In the genomic region with DNA sequence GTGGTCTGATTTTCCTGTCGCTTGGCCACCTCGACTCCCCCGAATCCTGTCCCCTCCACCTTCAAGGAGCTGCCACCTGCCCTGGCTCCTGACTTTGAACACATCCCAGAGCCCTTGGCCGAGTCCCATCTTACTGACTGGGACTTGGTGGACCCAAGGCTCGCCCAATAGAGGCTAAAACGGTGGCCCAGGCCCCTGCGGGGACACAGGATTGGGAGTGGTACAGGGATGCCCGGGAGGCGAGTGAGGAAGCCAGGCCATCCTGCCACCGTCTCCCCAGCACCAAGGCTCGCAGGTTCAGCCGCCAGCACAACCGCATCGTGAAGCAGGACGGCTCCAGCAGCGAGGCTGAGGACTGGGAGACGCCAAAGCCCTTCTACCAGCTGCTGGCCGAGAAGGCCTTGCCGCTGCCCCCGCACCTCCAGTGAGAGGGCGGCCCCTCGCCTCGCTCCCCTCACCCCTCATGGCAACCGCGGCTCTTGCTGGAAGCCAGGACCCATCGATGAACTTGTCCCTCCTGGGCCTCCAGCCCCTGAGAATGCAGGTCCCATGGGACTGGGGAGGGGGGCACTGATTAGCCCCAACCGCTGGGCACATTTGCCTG, we compare ENCODE assay signal across 1 cellular context.
TF ChIP-seq lines count a peak whose summit lies in the region.

No MANE protein-coding gene starts in this region.

TF ChIP-seq in H1, 55 proteins besides CTCF, POLR2A, EP300 and RAD21:
- TF ChIP-seq ZNF274 (IDR thresholded peaks at IDR 0.05; ENCODE audit: borderline replicate concordance, extremely low read depth, low read length) (no peak), JUN (IDR thresholded peaks at IDR 0.05; ENCODE audit: low read depth, low read length) (no peak), KDM5A (IDR thresholded peaks at IDR 0.05; ENCODE audit: low read length) (no peak), RBBP5 (IDR thresholded peaks at IDR 0.05; ENCODE audit: borderline replicate concordance, low read depth, low read length) (no peak), PHF8 (conservative IDR thresholded peaks at IDR 0.05; ENCODE audit: low read depth, low read length) (no peak), TAF1 (IDR thresholded peaks at IDR 0.05; ENCODE audit: low read depth, low read length) (no peak), RXRA (IDR thresholded peaks at IDR 0.05; ENCODE audit: insufficient read depth, low read depth, low read length) (no peak), TAF7 (optimal IDR thresholded peaks at IDR 0.05; ENCODE audit: borderline replicate concordance, low read depth, low read length) (no peak), NANOG (IDR thresholded peaks at IDR 0.05; ENCODE audit: insufficient read depth, low read depth, low read length, poor library complexity, severe bottlenecking) (no peak), SUZ12 (IDR thresholded peaks at IDR 0.05; ENCODE audit: low read length) (no peak), EZH2 (IDR thresholded peaks at IDR 0.05; ENCODE audit: low read depth, low read length, severe bottlenecking) (no peak), SRF (IDR thresholded peaks at IDR 0.05; ENCODE audit: low read depth, low read length) (no peak), POLR2AphosphoS5 (IDR thresholded peaks at IDR 0.05; ENCODE audit: low read depth, low read length) (no peak), SP1 (IDR thresholded peaks at IDR 0.05; ENCODE audit: low read depth, low read length) (no peak), POU5F1 (IDR thresholded peaks at IDR 0.05; ENCODE audit: low read depth, low read length) (no peak), CTBP2 (IDR thresholded peaks at IDR 0.05; ENCODE audit: borderline replicate concordance, insufficient read depth, insufficient read length, low read length) (no peak)
- TF ChIP-seq, protein P1, sequence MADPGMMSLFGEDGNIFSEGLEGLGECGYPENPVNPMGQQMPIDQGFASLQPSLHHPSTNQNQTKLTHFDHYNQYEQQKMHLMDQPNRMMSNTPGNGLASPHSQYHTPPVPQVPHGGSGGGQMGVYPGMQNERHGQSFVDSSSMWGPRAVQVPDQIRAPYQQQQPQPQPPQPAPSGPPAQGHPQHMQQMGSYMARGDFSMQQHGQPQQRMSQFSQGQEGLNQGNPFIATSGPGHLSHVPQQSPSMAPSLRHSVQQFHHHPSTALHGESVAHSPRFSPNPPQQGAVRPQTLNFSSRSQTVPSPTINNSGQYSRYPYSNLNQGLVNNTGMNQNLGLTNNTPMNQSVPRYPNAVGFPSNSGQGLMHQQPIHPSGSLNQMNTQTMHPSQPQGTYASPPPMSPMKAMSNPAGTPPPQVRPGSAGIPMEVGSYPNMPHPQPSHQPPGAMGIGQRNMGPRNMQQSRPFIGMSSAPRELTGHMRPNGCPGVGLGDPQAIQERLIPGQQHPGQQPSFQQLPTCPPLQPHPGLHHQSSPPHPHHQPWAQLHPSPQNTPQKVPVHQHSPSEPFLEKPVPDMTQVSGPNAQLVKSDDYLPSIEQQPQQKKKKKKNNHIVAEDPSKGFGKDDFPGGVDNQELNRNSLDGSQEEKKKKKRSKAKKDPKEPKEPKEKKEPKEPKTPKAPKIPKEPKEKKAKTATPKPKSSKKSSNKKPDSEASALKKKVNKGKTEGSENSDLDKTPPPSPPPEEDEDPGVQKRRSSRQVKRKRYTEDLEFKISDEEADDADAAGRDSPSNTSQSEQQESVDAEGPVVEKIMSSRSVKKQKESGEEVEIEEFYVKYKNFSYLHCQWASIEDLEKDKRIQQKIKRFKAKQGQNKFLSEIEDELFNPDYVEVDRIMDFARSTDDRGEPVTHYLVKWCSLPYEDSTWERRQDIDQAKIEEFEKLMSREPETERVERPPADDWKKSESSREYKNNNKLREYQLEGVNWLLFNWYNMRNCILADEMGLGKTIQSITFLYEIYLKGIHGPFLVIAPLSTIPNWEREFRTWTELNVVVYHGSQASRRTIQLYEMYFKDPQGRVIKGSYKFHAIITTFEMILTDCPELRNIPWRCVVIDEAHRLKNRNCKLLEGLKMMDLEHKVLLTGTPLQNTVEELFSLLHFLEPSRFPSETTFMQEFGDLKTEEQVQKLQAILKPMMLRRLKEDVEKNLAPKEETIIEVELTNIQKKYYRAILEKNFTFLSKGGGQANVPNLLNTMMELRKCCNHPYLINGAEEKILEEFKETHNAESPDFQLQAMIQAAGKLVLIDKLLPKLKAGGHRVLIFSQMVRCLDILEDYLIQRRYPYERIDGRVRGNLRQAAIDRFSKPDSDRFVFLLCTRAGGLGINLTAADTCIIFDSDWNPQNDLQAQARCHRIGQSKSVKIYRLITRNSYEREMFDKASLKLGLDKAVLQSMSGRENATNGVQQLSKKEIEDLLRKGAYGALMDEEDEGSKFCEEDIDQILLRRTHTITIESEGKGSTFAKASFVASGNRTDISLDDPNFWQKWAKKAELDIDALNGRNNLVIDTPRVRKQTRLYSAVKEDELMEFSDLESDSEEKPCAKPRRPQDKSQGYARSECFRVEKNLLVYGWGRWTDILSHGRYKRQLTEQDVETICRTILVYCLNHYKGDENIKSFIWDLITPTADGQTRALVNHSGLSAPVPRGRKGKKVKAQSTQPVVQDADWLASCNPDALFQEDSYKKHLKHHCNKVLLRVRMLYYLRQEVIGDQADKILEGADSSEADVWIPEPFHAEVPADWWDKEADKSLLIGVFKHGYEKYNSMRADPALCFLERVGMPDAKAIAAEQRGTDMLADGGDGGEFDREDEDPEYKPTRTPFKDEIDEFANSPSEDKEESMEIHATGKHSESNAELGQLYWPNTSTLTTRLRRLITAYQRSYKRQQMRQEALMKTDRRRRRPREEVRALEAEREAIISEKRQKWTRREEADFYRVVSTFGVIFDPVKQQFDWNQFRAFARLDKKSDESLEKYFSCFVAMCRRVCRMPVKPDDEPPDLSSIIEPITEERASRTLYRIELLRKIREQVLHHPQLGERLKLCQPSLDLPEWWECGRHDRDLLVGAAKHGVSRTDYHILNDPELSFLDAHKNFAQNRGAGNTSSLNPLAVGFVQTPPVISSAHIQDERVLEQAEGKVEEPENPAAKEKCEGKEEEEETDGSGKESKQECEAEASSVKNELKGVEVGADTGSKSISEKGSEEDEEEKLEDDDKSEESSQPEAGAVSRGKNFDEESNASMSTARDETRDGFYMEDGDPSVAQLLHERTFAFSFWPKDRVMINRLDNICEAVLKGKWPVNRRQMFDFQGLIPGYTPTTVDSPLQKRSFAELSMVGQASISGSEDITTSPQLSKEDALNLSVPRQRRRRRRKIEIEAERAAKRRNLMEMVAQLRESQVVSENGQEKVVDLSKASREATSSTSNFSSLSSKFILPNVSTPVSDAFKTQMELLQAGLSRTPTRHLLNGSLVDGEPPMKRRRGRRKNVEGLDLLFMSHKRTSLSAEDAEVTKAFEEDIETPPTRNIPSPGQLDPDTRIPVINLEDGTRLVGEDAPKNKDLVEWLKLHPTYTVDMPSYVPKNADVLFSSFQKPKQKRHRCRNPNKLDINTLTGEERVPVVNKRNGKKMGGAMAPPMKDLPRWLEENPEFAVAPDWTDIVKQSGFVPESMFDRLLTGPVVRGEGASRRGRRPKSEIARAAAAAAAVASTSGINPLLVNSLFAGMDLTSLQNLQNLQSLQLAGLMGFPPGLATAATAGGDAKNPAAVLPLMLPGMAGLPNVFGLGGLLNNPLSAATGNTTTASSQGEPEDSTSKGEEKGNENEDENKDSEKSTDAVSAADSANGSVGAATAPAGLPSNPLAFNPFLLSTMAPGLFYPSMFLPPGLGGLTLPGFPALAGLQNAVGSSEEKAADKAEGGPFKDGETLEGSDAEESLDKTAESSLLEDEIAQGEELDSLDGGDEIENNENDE (IDR thresholded peaks at IDR 0.05; ENCODE audit: insufficient replicate concordance, low read length): no peak
- TF ChIP-seq, protein P2, sequence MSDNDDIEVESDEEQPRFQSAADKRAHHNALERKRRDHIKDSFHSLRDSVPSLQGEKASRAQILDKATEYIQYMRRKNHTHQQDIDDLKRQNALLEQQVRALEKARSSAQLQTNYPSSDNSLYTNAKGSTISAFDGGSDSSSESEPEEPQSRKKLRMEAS (IDR thresholded peaks at IDR 0.05): no peak
- TF ChIP-seq, protein P3, sequence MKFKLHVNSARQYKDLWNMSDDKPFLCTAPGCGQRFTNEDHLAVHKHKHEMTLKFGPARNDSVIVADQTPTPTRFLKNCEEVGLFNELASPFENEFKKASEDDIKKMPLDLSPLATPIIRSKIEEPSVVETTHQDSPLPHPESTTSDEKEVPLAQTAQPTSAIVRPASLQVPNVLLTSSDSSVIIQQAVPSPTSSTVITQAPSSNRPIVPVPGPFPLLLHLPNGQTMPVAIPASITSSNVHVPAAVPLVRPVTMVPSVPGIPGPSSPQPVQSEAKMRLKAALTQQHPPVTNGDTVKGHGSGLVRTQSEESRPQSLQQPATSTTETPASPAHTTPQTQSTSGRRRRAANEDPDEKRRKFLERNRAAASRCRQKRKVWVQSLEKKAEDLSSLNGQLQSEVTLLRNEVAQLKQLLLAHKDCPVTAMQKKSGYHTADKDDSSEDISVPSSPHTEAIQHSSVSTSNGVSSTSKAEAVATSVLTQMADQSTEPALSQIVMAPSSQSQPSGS (IDR thresholded peaks at IDR 0.05; ENCODE audit: low read length): no peak
TF ChIP-seq in H1: peak in this region for 0.
